In genomic region chr7:73937014-73937413, GRCh38 we compare ENCODE assay signal across 20 cellular contexts.
DNase-seq lines count a peak whose midpoint lies in the region; ATAC-seq, FAIRE-seq and TF ChIP-seq lines count a peak whose summit lies in the region.
"Had no signal": no experiment of that assay in that cellular context is flagged by ENCODE, and none has a peak within 500 bp of the region (broad histone marks: within the 10 kb centered on the region; RNA-seq: fewer than 3 reads in every experiment).

No MANE protein-coding gene starts in this region.

- H3K9ac ChIP-seq in HepG2 (ENCODE audit: insufficient read depth, low read depth, low read length) = no peak overlapping the region

- no peak for FAIRE-seq in HepG2 (lab: Jason Lieb, UNC)

- no peak overlapping the region for H3K27ac ChIP-seq in HepG2 (ENCODE audit: extremely low read length, insufficient read depth, low read length)
- no peak overlapping the region for H3K27ac ChIP-seq in right lobe of liver
- peak overlapping the region; percentile 95 for H3K27ac ChIP-seq in RWPE1
- H3K27ac ChIP-seq: 22Rv1 had no signal

- WGBS in HepG2 (ENCODE audit: low lambda C conversion rate) = 71% methylated on average over 4 of the region's 4 CpGs
- 79% methylated on average over 3 of the region's 4 CpGs for WGBS in right lobe of liver (ENCODE audit: insufficient coverage, low coverage, low lambda C conversion rate, missing lambda C conversion rate)

- no peaks in the 10 kb centered on the region for H3K27me3 ChIP-seq in HepG2 (ENCODE audit: control insufficient read depth in 1 of 2, insufficient read depth in 2 of 2, low read length in 2 of 2)
- no peaks in the 10 kb centered on the region for H3K27me3 ChIP-seq in right lobe of liver

- no peak for ATAC-seq in HepG2
- no peak for ATAC-seq in right lobe of liver
- ATAC-seq in esophagus mucosa = peak; percentile 47
- ATAC-seq in GM18909 (IDR thresholded peaks at IDR 0.05; ENCODE audit: poor library complexity, unreplicated experiment) = no peak
- ATAC-seq: GM23338 had no signal

- TF ChIP-seq CTCF in HepG2 (CRISPR knock-in tag; IDR thresholded peaks at IDR 0.05) = no peak
- no peak for TF ChIP-seq CTCF in right lobe of liver (IDR thresholded peaks at IDR 0.05)
- TF ChIP-seq CTCF in RWPE1 (conservative IDR thresholded peaks at IDR 0.05; ENCODE audit: low read depth) = no peak
- no peak for TF ChIP-seq CTCF in fibroblast of villous mesenchyme (IDR thresholded peaks at IDR 0.05; ENCODE audit: insufficient read depth, low read depth, low read length)

- H3K4me3 ChIP-seq in HepG2 (replicated peaks in 1 of 3; ENCODE audit: insufficient read depth in 1 of 3, low read depth in 2 of 3, low read length in 3 of 3) (no peak overlapping the region), right lobe of liver (no peak overlapping the region), fibroblast of villous mesenchyme (ENCODE audit: low read depth, low read length) (no peak overlapping the region)
- H3K4me3 ChIP-seq: GM23338, HAP-1 had no signal

- POLR2A ChIA-PET in HepG2 (lab: Yijun Ruan, JAX) (no interaction called here), RWPE1 (lab: Yijun Ruan, JAX; ENCODE audit: low non-redundant PET) (interaction anchor here (0.6 kb wide), 1 partner anchor 71 kb away, joined by 4 read pairs; no protein-coding TSS in a partner anchor)

- DNase-seq in HepG2 (ENCODE audit: low spot score) (no peak), right lobe of liver (no peak), RWPE1 (ENCODE audit: low spot score) (no peak), fibroblast of villous mesenchyme (ENCODE audit: low read depth) (peak; percentile 27), NCI-H2081 treated with DMSO at 0.1 percent for 48 hours (lab: John Stamatoyannopoulos, UW) (no peak), epidermal melanocyte (ENCODE audit: insufficient read length, low spot score) (no peak)
- DNase-seq: MM.1S; NCI-H1092 treated with DMSO at 0.1 percent for 48 hours; NCI-H146; NCI-H2029; NCI-H345; NCI-H524; NCI-H774; NK-92 treated with Interleukin-12 subunit alpha and Interleukin-12 subunit beta, amount 100 ng/mL, for 24 hours; SIG-M5 had no signal

- no peak for TF ChIP-seq POLR2A in HepG2 (IDR thresholded peaks at IDR 0.05; ENCODE audit: insufficient read depth in 1 of 2, low read depth in 2 of 2, low read length in 2 of 2)
- TF ChIP-seq POLR2A in right lobe of liver (IDR thresholded peaks at IDR 0.05) = no peak

- in situ Hi-C loops in HepG2 (cut with HindIII; ENCODE audit: extremely low pct_ligation_motif_present, low pct_unique_long_range_greater_than_20kb) = no loop called here

- H3K4me2 ChIP-seq in HepG2 (ENCODE audit: low read depth, low read length) = no peak overlapping the region
- H3K4me2 ChIP-seq: GM23338 had no signal

- H3K79me2 ChIP-seq in HepG2 (ENCODE audit: insufficient read depth, low read length) = no peaks in the 10 kb centered on the region

- H2AFZ ChIP-seq in HepG2 (ENCODE audit: low read length) = no peak overlapping the region
- H2AFZ ChIP-seq: GM23338 had no signal

- H4K20me1 ChIP-seq in HepG2 (ENCODE audit: insufficient read depth, low read length) = no peaks in the 10 kb centered on the region

- CTCF ChIA-PET in HepG2 (lab: Yijun Ruan, JAX; ENCODE audit: low intra/inter-chr PET ratio, low total read pairs) = no interaction called here
- CTCF ChIA-PET in RWPE1 (lab: Yijun Ruan, JAX) = no interaction called here

- H3K4me1 ChIP-seq in HepG2 (ENCODE audit: insufficient read depth, low read length) (peaks cover 4% of the 10 kb centered on the region; the same call in 1 of the 2 replicates), right lobe of liver (no peaks in the 10 kb centered on the region)
- H3K4me1 ChIP-seq: HAP-1 had no signal

- H3K9me3 ChIP-seq in HepG2 (ENCODE audit: low read length) (peaks cover 8% of the 10 kb centered on the region), right lobe of liver (no peaks in the 10 kb centered on the region)
- H3K9me3 ChIP-seq: HAP-1 had no signal

- H3K36me3 ChIP-seq in HepG2 (replicated peaks in 1 of 2; ENCODE audit: control insufficient read depth in 1 of 2, insufficient read depth in 2 of 2, low read length in 2 of 2) (no peaks in the 10 kb centered on the region), right lobe of liver (no peaks in the 10 kb centered on the region)
- H3K36me3 ChIP-seq: HAP-1 had no signal

- BruUV-seq in HepG2 (replicated peaks; lab: Mats Ljungman, UMichigan) = no TSS peak

- TF ChIP-seq EP300 in HepG2 (IDR thresholded peaks at IDR 0.05; ENCODE audit: low read depth in 2 of 2, low read length in 2 of 2) (no peak), HepG2 (CRISPR knock-in tag; IDR thresholded peaks at IDR 0.05; ENCODE audit: borderline replicate concordance) (no peak)

- intact Hi-C loops in HepG2 (cut with micrococcal nuclease; ENCODE audit: unreplicated experiment) = no loop called here
- intact Hi-C loops in right lobe of liver (cut with DNase I) = no loop called here

- no peak for TF ChIP-seq RAD21 in HepG2 (CRISPR knock-in tag; IDR thresholded peaks at IDR 0.05)

TF ChIP-seq in HepG2, 621 proteins besides CTCF, POLR2A, EP300 and RAD21:
- TF ChIP-seq MAFF (IDR thresholded peaks at IDR 0.05; ENCODE audit: low read depth, low read length) (peak; percentile 57; the same call in 1 of the 2 replicates), MAFK (conservative IDR thresholded peaks at IDR 0.05 in 1 of 2, IDR thresholded peaks at IDR 0.05 in 1 of 2; ENCODE audit: low read length in 2 of 2) (peak; percentile 36 to 56; a peak in 2 of 4 replicates), PTBP1 (IDR thresholded peaks at IDR 0.05; ENCODE audit: low read depth, low read length, poor library complexity, severe bottlenecking) (no peak)
TF ChIP-seq in HepG2: peak in this region for 2.
